In genomic region chr22:39350803-39351688, GRCh38 we compare ENCODE assay signal across 8 cellular contexts. TPM values are rescaled to one million over a fixed set of nuclear protein-coding genes. Genes with fewer than 3 reads are reported as not detected.
DNase-seq lines count a peak whose midpoint lies in the region; ATAC-seq and TF ChIP-seq lines count a peak whose summit lies in the region.

No MANE protein-coding gene starts in this region.

- H3K27ac Mint-ChIP-seq in nephron progenitor cell = no peak overlapping the region

- peaks cover 42% of the 10 kb centered on the region for H3K4me1 Mint-ChIP-seq in nephron progenitor cell

- DNase-seq in AG04449 (ENCODE audit: low read depth, low spot score) (no peak), dorsolateral prefrontal cortex (no peak), nephron progenitor cell (no peak), NCI-H446 (lab: John Stamatoyannopoulos, UW) (no peak), activated gamma-delta T cell (lab: John Stamatoyannopoulos, UW) (no peak)
- DNase-seq in effector CD4-positive, alpha-beta T cell = no peak

- no peaks in the 10 kb centered on the region for H3K27me3 ChIP-seq in HUES6 (ENCODE audit: control insufficient read depth, insufficient read depth, low read length)
- H3K27me3 ChIP-seq in dorsolateral prefrontal cortex = no peaks in the 10 kb centered on the region

- POLR2A ChIA-PET in AG04449 (lab: Yijun Ruan, JAX) = interaction anchor here (1.3 to 1.5 kb wide), 2 partner anchors 31 to 48 kb away, joined by 3 to 4 read pairs; partner anchors contain the start of genes RPL3 and TAB1

- no peaks in the 10 kb centered on the region for H3K36me3 Mint-ChIP-seq in nephron progenitor cell (ENCODE audit: low read depth)

- CTCF ChIA-PET in AG04449 (lab: Yijun Ruan, JAX) = interaction anchor here (6.2 kb wide), 1 partner anchor 8 kb away, joined by 40 read pairs; no protein-coding TSS in a partner anchor

- no peak for ATAC-seq in HG03095 (IDR thresholded peaks at IDR 0.05; ENCODE audit: unreplicated experiment)

- H3K4me3 Mint-ChIP-seq in nephron progenitor cell = peak overlapping the region; percentile 84

- H3K36me3 ChIP-seq in HUES6 (ENCODE audit: control insufficient read depth, insufficient read depth, low read length) = no peaks in the 10 kb centered on the region

- H3K4me1 ChIP-seq in HUES6 (ENCODE audit: control insufficient read depth, insufficient read depth, low read length) = peaks cover 31% of the 10 kb centered on the region

- no peaks in the 10 kb centered on the region for H3K9me3 Mint-ChIP-seq in nephron progenitor cell

- H3K4me3 ChIP-seq in AG04449 (ENCODE audit: low read depth, low read length) (peak overlapping the region; percentile 76), HUES6 (ENCODE audit: low read depth, low read length) (peak overlapping the region; percentile 82), dorsolateral prefrontal cortex (peak overlapping the region; percentile 60 to 94 (median 83))

- H3K9me3 ChIP-seq in HUES6 (ENCODE audit: control insufficient read depth, insufficient read depth, low read depth, low read length) = no peaks in the 10 kb centered on the region

- intact Hi-C loops in dorsolateral prefrontal cortex (cut with DNase I) = loop anchor here in 1 of 2 donors (5.0 kb wide), 1 partner anchor 36 kb away; no protein-coding TSS in a partner anchor

- peak overlapping the region; percentile 63 for H3K9ac ChIP-seq in HUES6 (ENCODE audit: low read length)

- H3K27ac ChIP-seq in HUES6 (ENCODE audit: low read depth, low read length) = no peak overlapping the region
- H3K27ac ChIP-seq in dorsolateral prefrontal cortex = peak overlapping the region in 57 of 59 donors; percentile 35 to 96 (median 84)

- TF ChIP-seq CTCF in AG04449 (IDR thresholded peaks at IDR 0.05; ENCODE audit: insufficient read depth, low read length, missing control alignments) (no peak), dorsolateral prefrontal cortex (IDR thresholded peaks at IDR 0.05 in 54 of 56, conservative IDR thresholded peaks at IDR 0.05 in 2 of 56; ENCODE audit: low read depth in 1 of 56, partially characterized antibody in 56 of 56) (no peak), nephron progenitor cell (IDR thresholded peaks at IDR 0.05) (no peak)

- H3K27me3 Mint-ChIP-seq in nephron progenitor cell (ENCODE audit: low read depth, poor library complexity) = peaks cover 4% of the 10 kb centered on the region

RNA-seq across cellular contexts. Expression of gene SYNGR1, which starts 1.3 kb away (rescaled TPM):
- total RNA-seq in dorsolateral prefrontal cortex = 100 to 1,000 TPM; 108 to 421 (median 288) TPM

RNA-seq across cellular contexts. Expression of gene RPL3, which starts 31.6 kb away (rescaled TPM):
- 100 to 1,000 TPM; 562 to 963 (median 699) TPM for total RNA-seq in dorsolateral prefrontal cortex

RNA-seq across cellular contexts. Expression of gene TAB1, which starts 48.5 kb away (rescaled TPM):
- total RNA-seq in dorsolateral prefrontal cortex = 10 to 100 TPM; 25.2 to 75.7 (median 46.7) TPM
